Comparison of ENCODE assay signal across 8 cellular contexts in the genomic region with DNA sequence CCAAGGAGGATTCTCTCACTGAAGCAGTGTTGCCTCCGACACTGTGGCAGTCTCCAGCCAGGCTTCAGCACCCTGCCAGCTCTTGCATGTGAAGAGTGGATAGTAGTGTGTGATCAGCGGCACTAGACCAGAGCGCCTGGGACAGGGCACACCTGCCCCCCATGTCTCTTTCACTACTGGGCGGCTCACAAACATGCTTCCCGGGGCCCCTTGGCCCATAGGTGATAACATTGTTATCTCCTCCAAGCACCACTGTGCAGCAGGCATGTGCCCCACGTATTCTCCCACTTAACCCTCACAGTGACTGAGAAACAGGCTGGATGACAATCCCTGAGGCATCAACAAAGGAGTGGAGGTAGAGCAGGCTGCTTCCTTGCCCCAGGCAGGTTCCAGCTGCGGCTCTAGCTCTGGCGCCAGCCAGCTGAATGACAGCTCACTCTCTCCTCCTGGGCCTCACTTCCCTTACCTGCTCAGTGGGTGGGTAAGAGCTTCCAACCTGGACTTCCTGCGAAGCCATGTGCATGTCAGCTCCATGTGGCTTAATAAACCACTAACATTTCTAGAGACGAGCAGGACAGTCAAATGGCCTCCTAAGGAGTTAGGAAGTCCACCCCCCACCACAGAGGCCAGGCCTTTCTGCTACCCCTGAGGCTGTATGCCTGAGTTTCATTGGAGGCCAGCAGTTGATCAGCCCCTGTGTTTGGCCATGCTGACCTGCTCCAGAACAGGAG. TPM values are rescaled to one million over a fixed set of nuclear protein-coding genes. Genes with fewer than 3 reads are reported as not detected.
A peak's percentile ranks its signal among the peaks of the same experiment; 100 is the strongest.
DNase-seq lines count a peak whose midpoint lies in the region; ATAC-seq and TF ChIP-seq lines count a peak whose summit lies in the region.

No MANE protein-coding gene starts in this region.

- peak; percentile 66 for DNase-seq in stimulated activated CD4-positive, alpha-beta T cell treated with anti-CD3 and anti-CD28 coated beads, Interleukin-15, amount 100 ng/mL, for 24 hours
- no peak for DNase-seq in stimulated activated CD4-positive, alpha-beta T cell treated with anti-CD3 and anti-CD28 coated beads, Interleukin-2, amount 100 ng/mL, for 48 hours
- DNase-seq in activated naive CD8-positive, alpha-beta T cell treated with anti-CD3 and anti-CD28 coated beads, Interleukin-2, amount 10 ng/mL, durations not matched to agents 7 days and 5 days: peak; percentile 51
- DNase-seq in right lobe of liver (peak in 1 of 3 donors; percentile 66), DMS53 (lab: John Stamatoyannopoulos, UW) (no peak)

- H3K9me3 Mint-ChIP-seq in activated naive CD8-positive, alpha-beta T cell treated with anti-CD3 and anti-CD28 coated beads, Interleukin-2, amount 10 ng/mL, durations not matched to agents 7 days and 5 days: no peaks in the 10 kb centered on the region

- H3K27ac ChIP-seq in right lobe of liver (peak overlapping the region in 2 of 3 donors; percentile 91 to 97), urinary bladder (ENCODE audit: low read depth) (peak overlapping the region; percentile 48)

- H3K4me1 ChIP-seq in right lobe of liver (peaks cover 3 to 98% (median 52%) of the 10 kb centered on the region in 4 donors), urinary bladder (ENCODE audit: insufficient read depth) (peaks cover 1% of the 10 kb centered on the region)

- no peaks in the 10 kb centered on the region for H3K27me3 Mint-ChIP-seq in activated naive CD8-positive, alpha-beta T cell treated with anti-CD3 and anti-CD28 coated beads, Interleukin-2, amount 10 ng/mL, durations not matched to agents 7 days and 5 days

- H3K4me3 ChIP-seq in right lobe of liver (no peak overlapping the region), urinary bladder (ENCODE audit: low read depth, low read length) (no peak overlapping the region)

- 13% methylated on average over 2 of the region's 10 CpGs for WGBS in right lobe of liver (ENCODE audit: insufficient coverage, low coverage, low lambda C conversion rate, missing lambda C conversion rate)
- WGBS in urinary bladder: 78% methylated on average over 10 of the region's 10 CpGs

- H3K36me3 ChIP-seq in right lobe of liver (no peaks in the 10 kb centered on the region), urinary bladder (ENCODE audit: insufficient read depth) (no peaks in the 10 kb centered on the region)

- H3K27me3 ChIP-seq in right lobe of liver: no peaks in the 10 kb centered on the region

- H3K27ac Mint-ChIP-seq in activated naive CD8-positive, alpha-beta T cell treated with anti-CD3 and anti-CD28 coated beads, Interleukin-2, amount 10 ng/mL, durations not matched to agents 7 days and 5 days: peak overlapping the region; percentile 100

- no peak for TF ChIP-seq POLR2A in right lobe of liver (IDR thresholded peaks at IDR 0.05)

- H3K4me3 Mint-ChIP-seq in activated naive CD8-positive, alpha-beta T cell treated with anti-CD3 and anti-CD28 coated beads, Interleukin-2, amount 10 ng/mL, durations not matched to agents 7 days and 5 days: peak overlapping the region; percentile 84

- H3K36me3 Mint-ChIP-seq in activated naive CD8-positive, alpha-beta T cell treated with anti-CD3 and anti-CD28 coated beads, Interleukin-2, amount 10 ng/mL, durations not matched to agents 7 days and 5 days: peaks cover 15% of the 10 kb centered on the region

- peaks cover 92% of the 10 kb centered on the region for H3K4me1 Mint-ChIP-seq in activated naive CD8-positive, alpha-beta T cell treated with anti-CD3 and anti-CD28 coated beads, Interleukin-2, amount 10 ng/mL, durations not matched to agents 7 days and 5 days

- no peak for ATAC-seq in activated naive CD8-positive, alpha-beta T cell treated with anti-CD3 and anti-CD28 coated beads, Interleukin-2, amount 10 ng/mL, durations not matched to agents 7 days and 5 days (ENCODE audit: low read depth)
- ATAC-seq in right lobe of liver (peak; percentile 3 to 39 (median 22)), HG03565 (IDR thresholded peaks at IDR 0.05; ENCODE audit: unreplicated experiment) (no peak), GM21381 (IDR thresholded peaks at IDR 0.05; ENCODE audit: unreplicated experiment) (no peak)

- POLR2A ChIA-PET in activated naive CD8-positive, alpha-beta T cell treated with anti-CD3 and anti-CD28 coated beads, Interleukin-2, amount 10 ng/mL, durations not matched to agents 7 days and 5 days (lab: Charles Lee): interaction anchor here (0.8 to 19.8 kb wide), 11 partner anchors 8 to 149 kb away, joined by 3 to 390 read pairs (median 6); a partner anchor contains a TSS

- no peak for TF ChIP-seq CTCF in right lobe of liver (IDR thresholded peaks at IDR 0.05)

- no peaks in the 10 kb centered on the region for H3K9me3 ChIP-seq in right lobe of liver

- intact Hi-C loops in right lobe of liver (cut with DNase I): no loop called here

RNA-seq across cellular contexts. Expression of a gene that starts 37.8 kb away (rescaled TPM):
- 100 to 1,000 TPM; 230 to 252 TPM for total RNA-seq in activated naive CD8-positive, alpha-beta T cell treated with anti-CD3 and anti-CD28 coated beads, Interleukin-2, amount 10 ng/mL, durations not matched to agents 7 days and 5 days
- total RNA-seq in right lobe of liver (10 to 100 TPM; 22.7 to 66.2 (median 28.5) TPM), urinary bladder (24.3 TPM)
- polyA plus RNA-seq in urinary bladder: 65.0 TPM

Comparison
In these comparisons a context has a peak if more than half of its experiments do, and no peak if none do; other contexts are left out.
1. DNase-seq: peak in stimulated activated CD4-positive, alpha-beta T cell treated with anti-CD3 and anti-CD28 coated beads, Interleukin-15, amount 100 ng/mL, for 24 hours (single experiment) and activated naive CD8-positive, alpha-beta T cell treated with anti-CD3 and anti-CD28 coated beads, Interleukin-2, amount 10 ng/mL, durations not matched to agents 7 days and 5 days (single experiment); none in stimulated activated CD4-positive, alpha-beta T cell treated with anti-CD3 and anti-CD28 coated beads, Interleukin-2, amount 100 ng/mL, for 48 hours (0 of 2) and DMS53 (single experiment).
2. ATAC-seq: peak in right lobe of liver (4 of 4); none in activated naive CD8-positive, alpha-beta T cell treated with anti-CD3 and anti-CD28 coated beads, Interleukin-2, amount 10 ng/mL, durations not matched to agents 7 days and 5 days (single experiment), HG03565 (single experiment) and GM21381 (single experiment).